In the genomic region with DNA sequence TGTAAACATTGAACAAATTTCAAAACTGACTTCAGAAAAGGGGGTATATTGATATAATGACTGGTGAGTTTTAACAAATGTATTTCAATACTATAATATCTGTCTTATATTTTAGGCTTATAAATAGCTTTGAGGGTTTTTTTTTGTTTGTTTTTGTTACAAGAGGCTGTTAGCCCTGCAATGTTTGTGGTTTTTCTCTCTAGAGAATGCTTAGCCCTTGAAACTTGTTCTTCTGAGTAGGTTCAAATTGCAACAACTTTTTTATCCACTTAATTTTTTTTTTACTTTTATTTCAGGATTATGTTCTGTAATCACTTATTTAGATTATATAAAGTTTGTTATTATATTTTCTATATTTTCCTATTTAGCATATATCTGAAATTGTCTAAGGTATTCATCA, we compare ENCODE assay signal across 21 cellular contexts.
"Had no signal": no experiment of that assay in that cellular context is flagged by ENCODE, and none has a peak within 500 bp of the region (broad histone marks: within the 10 kb centered on the region; RNA-seq: fewer than 3 reads in every experiment).

No MANE protein-coding gene starts in this region.

- DNase-seq: activated CD4-positive, alpha-beta T cell treated with anti-CD3 and anti-CD28 coated beads, Interleukin-2, amount 50 U/mL, for 1 hour; activated CD4-positive, CD25-positive, alpha-beta regulatory T cell treated with anti-CD3 and anti-CD28 coated beads, Interleukin-2, amount 50 U/mL, for 72 hours; activated CD8-positive, alpha-beta T cell treated with anti-CD3 and anti-CD28 coated beads, Interleukin-2, amount 10 ng/mL, durations not matched to agents 7 days and 5 days; activated gamma-delta T cell; brain microvascular endothelial cell; central memory CD4-positive, alpha-beta T cell; gastrocnemius medialis; hypothalamus; islet precursor cell; left colon; lower lobe of right lung; natural killer cell; retina; sigmoid colon; stimulated activated CD4-positive, alpha-beta T cell treated with anti-CD3 and anti-CD28 coated beads, Interleukin-4, amount 100 ng/mL, for 1 hour; stimulated activated naive CD4-positive, alpha-beta T cell; T-helper 1 cell; WERI-Rb-1 had no signal

- H3K4me1 ChIP-seq: ascending aorta, gastrocnemius medialis, lower lobe of right lung, sigmoid colon, vagina had no signal

- ATAC-seq: activated CD8-positive, alpha-beta T cell treated with anti-CD3 and anti-CD28 coated beads, Interleukin-2, amount 10 ng/mL, durations not matched to agents 7 days and 5 days; gastrocnemius medialis; left colon; lower lobe of right lung; natural killer cell had no signal

- H3K27ac ChIP-seq: ascending aorta, brain microvascular endothelial cell, gastrocnemius medialis, lower lobe of right lung, sigmoid colon, thoracic aorta, vagina, WERI-Rb-1 had no signal

- H3K4me3 ChIP-seq: ascending aorta, gastrocnemius medialis, lower lobe of right lung, sigmoid colon, thoracic aorta, vagina had no signal

- H3K27me3 ChIP-seq: ascending aorta, brain microvascular endothelial cell, gastrocnemius medialis, sigmoid colon, vagina had no signal

- H3K9me3 ChIP-seq: ascending aorta, gastrocnemius medialis, lower lobe of right lung, sigmoid colon, thoracic aorta, vagina had no signal

- H3K36me3 ChIP-seq: ascending aorta, brain microvascular endothelial cell, gastrocnemius medialis, lower lobe of right lung, sigmoid colon, thoracic aorta, vagina, WERI-Rb-1 had no signal
